In genomic region chr17:5110816-5111215, GRCh38 we compare ENCODE assay signal across 1 cellular context.
A peak's percentile ranks its signal among the peaks of the same experiment; 100 is the strongest.
TF ChIP-seq lines count a peak whose summit lies in the region.

No MANE protein-coding gene starts in this region.

TF ChIP-seq in GM12878, 131 proteins besides CTCF, POLR2A, EP300 and RAD21 (continued from another document):
- TF ChIP-seq REST (IDR thresholded peaks at IDR 0.05; ENCODE audit: low read depth, low read length) (no peak), BHLHE40 (IDR thresholded peaks at IDR 0.05; ENCODE audit: borderline replicate concordance in 1 of 2, low read depth in 2 of 2, low read length in 1 of 2) (peak; percentile 86 to 91)
